In the genomic region with DNA sequence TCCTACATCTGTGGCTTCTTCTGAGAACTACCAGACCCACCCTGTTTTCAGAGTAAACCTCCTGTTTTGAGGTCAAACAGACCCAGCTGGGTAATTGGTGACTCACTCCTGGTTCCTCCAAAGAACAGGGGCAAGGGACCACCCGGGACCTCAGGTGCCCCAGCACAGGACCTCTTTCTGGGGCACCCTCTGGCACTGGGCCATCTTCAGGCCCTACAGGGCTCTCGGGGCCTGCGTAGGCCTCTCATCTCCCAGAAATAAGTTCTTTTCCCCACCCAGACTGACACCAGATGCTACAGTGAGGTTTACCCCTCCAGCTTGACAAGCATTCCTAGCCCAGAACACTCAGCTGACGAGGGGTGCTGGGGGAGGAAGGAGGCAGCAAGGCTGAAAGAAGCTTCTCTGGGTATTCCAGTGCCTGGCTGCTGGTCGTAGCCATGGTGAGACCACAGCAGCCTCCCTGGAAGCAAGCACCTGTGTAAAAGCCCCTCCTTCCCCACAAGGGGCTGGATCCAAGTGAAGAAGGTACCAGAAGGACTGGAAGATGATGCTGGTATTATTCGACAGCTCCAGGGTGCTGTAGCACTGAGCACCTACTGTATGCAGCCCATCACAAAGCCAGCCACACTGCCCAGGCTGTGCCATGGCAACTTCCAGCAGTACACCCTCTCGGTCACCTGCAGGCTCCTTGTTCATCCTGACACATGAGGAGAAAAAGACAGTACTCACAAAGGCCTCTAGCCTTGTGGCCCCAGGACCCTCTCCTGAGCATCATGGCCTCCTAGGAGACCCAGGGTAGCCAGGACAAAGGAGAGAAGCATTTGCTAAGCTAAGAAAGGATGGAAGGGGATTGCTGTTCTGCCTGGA, we compare ENCODE assay signal across 8 cellular contexts. TPM values are rescaled to one million over a fixed set of nuclear protein-coding genes. Genes with fewer than 3 reads are reported as not detected.
DNase-seq lines count a peak whose midpoint lies in the region; ATAC-seq and TF ChIP-seq lines count a peak whose summit lies in the region.

No MANE protein-coding gene starts in this region.

- H3K9me3 ChIP-seq in CD4-positive, alpha-beta memory T cell (ENCODE audit: control insufficient read depth in 1 of 2, low read length in 2 of 2), result no peaks in the 10 kb centered on the region
- no peaks in the 10 kb centered on the region for H3K9me3 ChIP-seq in lower lobe of right lung

- H3K27ac Mint-ChIP-seq in CD4-positive, alpha-beta memory T cell, result peak overlapping the region; percentile 89 to 97 (median 97)
- peak overlapping the region; percentile 97 for H3K27ac Mint-ChIP-seq in activated B cell treated with CpG ODN at 0.5 μM for 24 hours

- H3K4me1 ChIP-seq in CD4-positive, alpha-beta memory T cell (ENCODE audit: insufficient read depth, low read length), result peaks cover 80% of the 10 kb centered on the region
- peaks cover 61% of the 10 kb centered on the region for H3K4me1 ChIP-seq in lower lobe of right lung

- H3K4me1 Mint-ChIP-seq in CD4-positive, alpha-beta memory T cell, result peaks cover 48 to 89% (median 68%) of the 10 kb centered on the region in 4 donors
- peaks cover 66% of the 10 kb centered on the region for H3K4me1 Mint-ChIP-seq in activated B cell treated with CpG ODN at 0.5 μM for 24 hours

- no peaks in the 10 kb centered on the region for H3K27me3 Mint-ChIP-seq in CD4-positive, alpha-beta memory T cell
- H3K27me3 Mint-ChIP-seq in activated B cell treated with CpG ODN at 0.5 μM for 24 hours, result no peaks in the 10 kb centered on the region

- intact Hi-C loops in CD4-positive, alpha-beta memory T cell (cut with micrococcal nuclease), result loop anchor here (2.0 kb wide), 2 partner anchors 49 to 251 kb away; a partner anchor contains a TSS
- intact Hi-C loops in activated B cell treated with CpG ODN at 0.5 μM for 24 hours (cut with micrococcal nuclease), result loop anchor here (1.0 to 5.0 kb wide), 3 partner anchors 11 to 251 kb away; a partner anchor contains a TSS
- intact Hi-C loops in lower lobe of right lung (cut with DNase I), result no loop called here

- peak overlapping the region; percentile 16 to 95 (median 92) for H3K4me3 Mint-ChIP-seq in CD4-positive, alpha-beta memory T cell
- H3K4me3 Mint-ChIP-seq in activated B cell treated with CpG ODN at 0.5 μM for 24 hours, result peak overlapping the region; percentile 95

- H3K36me3 ChIP-seq in CD4-positive, alpha-beta memory T cell (ENCODE audit: insufficient read depth, low read length), result no peaks in the 10 kb centered on the region
- H3K36me3 ChIP-seq in lower lobe of right lung, result peaks cover 6% of the 10 kb centered on the region

- H3K4me3 ChIP-seq in CD4-positive, alpha-beta memory T cell (ENCODE audit: low read length in 2 of 2), result peak overlapping the region in 1 of 2 donors; percentile 39
- no peak overlapping the region for H3K4me3 ChIP-seq in lower lobe of right lung

- H3K9me3 Mint-ChIP-seq in CD4-positive, alpha-beta memory T cell, result peaks cover 0 to 3% (median 0%) of the 10 kb centered on the region in 8 donors
- H3K9me3 Mint-ChIP-seq in activated B cell treated with CpG ODN at 0.5 μM for 24 hours, result no peaks in the 10 kb centered on the region

- CTCF ChIA-PET in CD4-positive, alpha-beta memory T cell (lab: Charles Lee; ENCODE audit: partially characterized antibody), result interaction anchor here (0.8 to 0.9 kb wide), 2 partner anchors 9 to 43 kb away, joined by 3 to 4 read pairs; no protein-coding TSS in a partner anchor
- CTCF ChIA-PET in activated B cell treated with CpG ODN at 0.5 μM for 24 hours (lab: Charles Lee), result interaction anchor here (0.7 to 3.2 kb wide), 3 partner anchors 10 to 43 kb away, joined by 3 to 13 read pairs (median 3); no protein-coding TSS in a partner anchor

- H3K36me3 Mint-ChIP-seq in CD4-positive, alpha-beta memory T cell, result peaks cover 0 to 2% of the 10 kb centered on the region in 2 donors
- H3K36me3 Mint-ChIP-seq in activated B cell treated with CpG ODN at 0.5 μM for 24 hours (ENCODE audit: low read depth), result peaks cover 50% of the 10 kb centered on the region

- POLR2A ChIA-PET in CD4-positive, alpha-beta memory T cell (lab: Charles Lee; ENCODE audit: partially characterized antibody), result interaction anchor here (1.1 to 2.9 kb wide), 5 partner anchors 10 to 68 kb away, joined by 3 to 9 read pairs (median 5); no protein-coding TSS in a partner anchor
- POLR2A ChIA-PET in activated B cell treated with CpG ODN at 0.5 μM for 24 hours (lab: Charles Lee), result interaction anchor here (1.1 to 5.3 kb wide), 6 partner anchors 10 to 306 kb away, joined by 3 to 92 read pairs (median 5); a partner anchor contains a TSS

- H3K27ac ChIP-seq in CD4-positive, alpha-beta memory T cell (ENCODE audit: low read depth, low read length), result peak overlapping the region; percentile 82
- peak overlapping the region; percentile 86 for H3K27ac ChIP-seq in lower lobe of right lung

- ATAC-seq in GM21390 (IDR thresholded peaks at IDR 0.05; ENCODE audit: unreplicated experiment) (peak; percentile 34), activated B cell treated with CpG ODN at 0.5 μM for 24 hours (ENCODE audit: low read depth) (peak; percentile 4), lower lobe of right lung (peak in 1 of 2 donors; percentile 2), HG02588 (IDR thresholded peaks at IDR 0.05; ENCODE audit: unreplicated experiment) (no peak)

- TF ChIP-seq CTCF in activated B cell treated with CpG ODN at 0.5 μM for 24 hours (IDR thresholded peaks at IDR 0.05) (no peak), lower lobe of right lung (IDR thresholded peaks at IDR 0.05) (no peak)

- H3K27me3 ChIP-seq in CD4-positive, alpha-beta memory T cell (ENCODE audit: insufficient read depth, low read length), result no peaks in the 10 kb centered on the region
- H3K27me3 ChIP-seq in lower lobe of right lung (ENCODE audit: low read depth), result no peaks in the 10 kb centered on the region

- DNase-seq in CD4-positive, alpha-beta memory T cell, result peak; percentile 16 to 67 (median 29)
- no peak for DNase-seq in activated B cell treated with CpG ODN at 0.5 μM for 24 hours
- DNase-seq in lower lobe of right lung, result no peak
- no peak for DNase-seq in iPS-NIHi11 (ENCODE audit: low spot score)
- DNase-seq in hippocampal formation (lab: John Stamatoyannopoulos, UW), result no peak
- no peak for DNase-seq in NCI-H345 treated with DMSO at 0.1 percent for 48 hours (lab: John Stamatoyannopoulos, UW; ENCODE audit: unreplicated experiment)

RNA-seq across cellular contexts. Expression of a gene that starts 47.4 kb away (rescaled TPM):
- 1 to 10 TPM; 3.1 to 3.3 TPM for total RNA-seq in CD4-positive, alpha-beta memory T cell
- polyA plus RNA-seq in CD4-positive, alpha-beta memory T cell, result 10 to 100 TPM; 15.3 to 30.3 TPM
- total RNA-seq in activated B cell treated with CpG ODN at 0.5 μM for 24 hours, result 153 and 181 TPM in 2 replicates
- total RNA-seq in lower lobe of right lung, result 222 TPM

Comparison
In these comparisons a context has a peak if more than half of its experiments do, and no peak if none do; other contexts are left out.
1. DNase-seq: peak in CD4-positive, alpha-beta memory T cell (5 of 5); none in activated B cell treated with CpG ODN at 0.5 μM for 24 hours (single experiment), lower lobe of right lung (single experiment), iPS-NIHi11 (single experiment), hippocampal formation (0 of 2) and NCI-H345 treated with DMSO at 0.1 percent for 48 hours (single experiment).
2. RNA of a gene that starts 47.4 kb away (total RNA-seq): 222 TPM in lower lobe of right lung (single experiment) and 153 to 181 TPM in activated B cell treated with CpG ODN at 0.5 μM for 24 hours; 3.1 to 3.3 TPM in CD4-positive, alpha-beta memory T cell; every median in the first group is over 10 times any median in the second.